In the genomic region with DNA sequence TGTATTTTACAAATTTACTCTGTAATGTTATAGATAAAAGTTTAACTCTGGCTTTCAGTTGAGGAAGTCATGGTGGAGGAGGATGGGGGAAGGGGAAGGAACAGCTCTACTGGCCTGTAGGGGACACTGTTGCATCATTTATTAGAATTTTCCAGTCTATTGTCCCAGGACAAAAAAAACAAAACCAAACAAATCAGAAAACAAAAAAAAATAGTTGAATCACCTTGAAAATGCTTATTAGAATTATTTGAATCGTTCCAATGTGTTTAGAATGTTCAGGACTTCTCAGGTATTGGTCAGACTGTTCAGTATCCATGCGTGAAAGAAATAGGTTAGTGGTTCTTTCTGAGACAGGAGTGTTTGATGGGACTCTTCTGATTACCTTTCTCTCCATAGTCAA, we compare ENCODE assay signal across 1 cellular context.
TF ChIP-seq lines count a peak whose summit lies in the region.

No MANE protein-coding gene starts in this region.

TF ChIP-seq in GM23338, 12 proteins besides CTCF, POLR2A, EP300 and RAD21 (continued from another document):
- no peak for TF ChIP-seq STAT1 (IDR thresholded peaks at IDR 0.05; ENCODE audit: unreplicated experiment)
- TF ChIP-seq REST (IDR thresholded peaks at IDR 0.05; ENCODE audit: unreplicated experiment), result no peak
- TF ChIP-seq EZH2 (IDR thresholded peaks at IDR 0.05; ENCODE audit: low read depth, unreplicated experiment), result no peak
- no peak for TF ChIP-seq ZNF114 (CRISPR knock-in tag; IDR thresholded peaks at IDR 0.05)
- TF ChIP-seq CREB1 (CRISPR knock-in tag; IDR thresholded peaks at IDR 0.05; ENCODE audit: low read depth), result no peak
- TF ChIP-seq NANOG (IDR thresholded peaks at IDR 0.05; ENCODE audit: borderline replicate concordance), result no peak; the same call in 1 of the 2 replicates
- no peak for TF ChIP-seq POLR2AphosphoS5 (IDR thresholded peaks at IDR 0.05; ENCODE audit: low read depth)
- TF ChIP-seq ZNF331 (CRISPR knock-in tag; IDR thresholded peaks at IDR 0.05; ENCODE audit: low read depth), result no peak
